ENCODE assay signal across 9 cellular contexts in the genomic region with DNA sequence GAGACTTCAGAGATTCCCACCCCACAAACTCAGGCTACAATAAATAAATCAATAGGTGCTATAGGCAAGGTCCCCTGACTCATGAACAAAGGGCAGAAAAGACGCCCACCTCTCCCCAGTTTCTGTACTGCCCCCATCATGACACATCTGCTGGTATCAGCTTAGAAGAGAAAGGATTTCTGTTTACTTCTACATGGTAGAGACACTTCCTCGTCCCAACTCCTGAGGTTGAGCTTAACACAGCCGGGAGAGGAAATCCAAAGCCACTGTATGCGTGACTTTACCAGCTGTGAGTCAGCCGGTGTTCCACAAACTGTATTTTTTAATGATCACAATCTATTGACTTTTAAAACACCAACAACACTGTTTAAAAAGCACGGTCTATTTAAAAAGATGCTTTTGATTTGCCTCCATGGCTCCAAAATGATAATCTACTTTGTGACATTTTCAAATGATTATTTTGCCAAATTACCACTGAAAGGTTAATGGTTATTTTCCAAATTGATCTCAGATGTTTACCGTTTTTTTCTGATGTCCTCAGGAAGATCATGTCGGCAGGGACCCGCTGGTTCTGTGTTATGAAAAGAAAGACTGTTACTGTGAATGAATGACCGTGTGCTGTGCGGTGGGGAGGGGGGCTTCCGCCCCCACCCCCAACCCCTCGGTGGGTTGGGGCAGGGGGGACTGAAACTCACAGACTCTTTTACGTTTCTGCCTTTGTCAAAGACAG.
DNase-seq lines count a peak whose midpoint lies in the region; ATAC-seq and TF ChIP-seq lines count a peak whose summit lies in the region.
"Had no signal": no experiment of that assay in that cellular context is flagged by ENCODE, and none has a peak within 500 bp of the region (broad histone marks: within the 10 kb centered on the region; RNA-seq: fewer than 3 reads in every experiment).

No MANE protein-coding gene starts in this region.

- no peaks in the 10 kb centered on the region for H3K79me2 ChIP-seq in OCI-LY3 (ENCODE audit: low read length)

- H3K27me3 ChIP-seq in OCI-LY3 (ENCODE audit: low read depth, low read length) (peaks cover 30% of the 10 kb centered on the region), Peyer's patch (no peaks in the 10 kb centered on the region)

- H4K20me1 ChIP-seq in OCI-LY3 (ENCODE audit: insufficient read depth, low read length), result no peaks in the 10 kb centered on the region

- TF ChIP-seq POLR2A in Peyer's patch (IDR thresholded peaks at IDR 0.05), result no peak

- H2AFZ ChIP-seq in OCI-LY3 (ENCODE audit: low read depth, low read length), result 0 out of 2 replicates have a peak overlapping the region, but pooled peaks have one; percentile 1

- no peak for ATAC-seq in HG02938 (IDR thresholded peaks at IDR 0.05; ENCODE audit: unreplicated experiment)
- ATAC-seq: naive thymus-derived CD4-positive, alpha-beta T cell had no signal

- H3K9ac ChIP-seq in OCI-LY3 (ENCODE audit: low read length), result no peak overlapping the region

- no peak overlapping the region for H3K4me2 ChIP-seq in OCI-LY3 (ENCODE audit: low read length)

- H3K9me3 ChIP-seq in OCI-LY3 (ENCODE audit: insufficient read depth, low read length) (no peaks in the 10 kb centered on the region), Peyer's patch (no peaks in the 10 kb centered on the region)

- TF ChIP-seq CTCF in OCI-LY3 (IDR thresholded peaks at IDR 0.05; ENCODE audit: low read depth, low read length), result no peak
- TF ChIP-seq CTCF in Peyer's patch (IDR thresholded peaks at IDR 0.05), result no peak

- DNase-seq in GM04504 (ENCODE audit: low read depth) (peak; percentile 67), epithelial cell of prostate (ENCODE audit: low read depth, low spot score) (peak; percentile 68), renal cortical epithelial cell (ENCODE audit: low read depth) (peak; percentile 75), Peyer's patch (no peak)
- DNase-seq in activated CD4-positive, CD25-positive, alpha-beta regulatory T cell treated with anti-CD3 and anti-CD28 coated beads, Interleukin-2, amount 50 U/mL, for 72 hours, result no peak
- DNase-seq: activated CD4-positive, alpha-beta T cell treated with anti-CD3 and anti-CD28 coated beads, Interleukin-2, amount 50 U/mL, for 4 hours had no signal

- H3K4me1 ChIP-seq in OCI-LY3 (ENCODE audit: low read length) (no peaks in the 10 kb centered on the region), Peyer's patch (peaks cover 0 to 3% (median 0%) of the 10 kb centered on the region in 4 donors)

- H3K36me3 ChIP-seq in OCI-LY3 (replicated peaks; ENCODE audit: low read depth, low read length) (no peaks in the 10 kb centered on the region), Peyer's patch (peaks cover 0 to 14% (median 0%) of the 10 kb centered on the region in 3 donors)

- H3K27ac ChIP-seq in OCI-LY3 (ENCODE audit: low read length), result no peak overlapping the region
- peak overlapping the region; percentile 69 for H3K27ac ChIP-seq in epithelial cell of prostate
- H3K27ac ChIP-seq in Peyer's patch, result no peak overlapping the region

- H3K4me3 ChIP-seq in OCI-LY3 (ENCODE audit: low read length), result no peak overlapping the region
- no peak overlapping the region for H3K4me3 ChIP-seq in Peyer's patch

Comparison
In these comparisons a context has a peak if more than half of its experiments do, and no peak if none do; other contexts are left out.
1. DNase-seq: peak in GM04504 (single experiment), epithelial cell of prostate (single experiment) and renal cortical epithelial cell (single experiment); none in Peyer's patch (0 of 3) and activated CD4-positive, CD25-positive, alpha-beta regulatory T cell treated with anti-CD3 and anti-CD28 coated beads, Interleukin-2, amount 50 U/mL, for 72 hours (single experiment).